ENCODE assay signal across 20 cellular contexts in genomic region chr17:72677714-72678390, GRCh38.
DNase-seq lines count a peak whose midpoint lies in the region; ATAC-seq and TF ChIP-seq lines count a peak whose summit lies in the region.
"Had no signal": no experiment of that assay in that cellular context is flagged by ENCODE, and none has a peak within 500 bp of the region (broad histone marks: within the 10 kb centered on the region; RNA-seq: fewer than 3 reads in every experiment).

No MANE protein-coding gene starts in this region.

- in situ Hi-C loops in Panc1 (cut with HindIII; ENCODE audit: low pct_unique_long_range_greater_than_20kb, low sequenced_read_pairs), result no loop called here

- TF ChIP-seq CTCF in Panc1 (IDR thresholded peaks at IDR 0.05) (no peak), fibroblast of villous mesenchyme (IDR thresholded peaks at IDR 0.05; ENCODE audit: insufficient read depth, low read depth, low read length) (no peak)

- DNase-seq in EL (peak; percentile 66), Panc1 (ENCODE audit: low read depth, low spot score) (no peak), fibroblast of villous mesenchyme (ENCODE audit: low read depth) (peak; percentile 82), posterior vena cava (ENCODE audit: low spot score) (peak; percentile 34), NCI-H748 treated with DMSO at 0.1 percent for 48 hours (lab: John Stamatoyannopoulos, UW) (no peak), T1000 (lab: John Stamatoyannopoulos, UW) (no peak)
- DNase-seq: activated CD4-positive, CD25-positive, alpha-beta regulatory T cell; activated CD8-positive, alpha-beta T cell treated with anti-CD3 and anti-CD28 coated beads for 36 hours; activated naive CD4-positive, alpha-beta T cell treated with anti-CD3 and anti-CD28 coated beads, Interleukin-2, amount 10 ng/mL, durations not matched to agents 7 days and 5 days; activated T-cell treated with anti-CD3 and anti-CD28 coated beads, Interleukin-2, amount 50 U/mL, for 1 hour; effector memory CD8-positive, alpha-beta T cell; NCI-H1694; NCI-H2227 treated with DMSO at 0.1 percent for 48 hours; retina; upper lobe of right lung had no signal

- peak overlapping the region; percentile 70 for H3K27ac ChIP-seq in Panc1 (ENCODE audit: low read length)
- H3K27ac ChIP-seq: ascending aorta, SJSA1, upper lobe of right lung had no signal

- H3K4me1 ChIP-seq in Panc1 (ENCODE audit: control insufficient read depth, insufficient read depth, low read length), result peaks cover 24% of the 10 kb centered on the region
- H3K4me1 ChIP-seq: ascending aorta, upper lobe of right lung had no signal

- no peaks in the 10 kb centered on the region for H3K36me3 ChIP-seq in Panc1 (ENCODE audit: control insufficient read depth, insufficient read depth, low read length)
- H3K36me3 ChIP-seq: ascending aorta, SJSA1, upper lobe of right lung had no signal

- CTCF ChIA-PET in Panc1 (lab: Charles Lee), result no interaction called here

- H3K9me3 ChIP-seq in Panc1 (ENCODE audit: control insufficient read depth, insufficient read depth, low read depth, low read length), result no peaks in the 10 kb centered on the region
- H3K9me3 ChIP-seq: ascending aorta, SJSA1, upper lobe of right lung had no signal

- POLR2A ChIA-PET in Panc1 (lab: Charles Lee), result no interaction called here

- no peak overlapping the region for H3K4me3 ChIP-seq in Panc1 (ENCODE audit: low read depth in 2 of 2, low read length in 2 of 2)
- H3K4me3 ChIP-seq in fibroblast of villous mesenchyme (ENCODE audit: low read depth, low read length), result no peak overlapping the region
- H3K4me3 ChIP-seq: ascending aorta, K562, SJSA1, upper lobe of right lung had no signal

- ATAC-seq in Panc1, result 0 out of 2 replicates have a peak, but pooled peaks have one; percentile 20
- ATAC-seq in GM18867 (IDR thresholded peaks at IDR 0.05; ENCODE audit: unreplicated experiment), result no peak
- ATAC-seq in HG03460 (IDR thresholded peaks at IDR 0.05; ENCODE audit: unreplicated experiment), result no peak
- ATAC-seq: activated CD8-positive, alpha-beta T cell treated with anti-CD3 and anti-CD28 coated beads for 36 hours; effector memory CD8-positive, alpha-beta T cell; K562; upper lobe of right lung had no signal

- no peaks in the 10 kb centered on the region for H3K27me3 ChIP-seq in Panc1 (ENCODE audit: control insufficient read depth, insufficient read depth, low read length)
- H3K27me3 ChIP-seq: ascending aorta, SJSA1, upper lobe of right lung had no signal

- intact Hi-C loops in Panc1 (cut with micrococcal nuclease; ENCODE audit: unreplicated experiment), result no loop called here
- intact Hi-C loops in posterior vena cava (cut with DNase I), result no loop called here

- BruUV-seq in Panc1 (replicated peaks; lab: Mats Ljungman, UMichigan), result no TSS peak

Comparison
In these comparisons a context has a peak if more than half of its experiments do, and no peak if none do; other contexts are left out.
1. DNase-seq: peak in EL (single experiment), fibroblast of villous mesenchyme (single experiment) and posterior vena cava (single experiment); none in Panc1 (single experiment), NCI-H748 treated with DMSO at 0.1 percent for 48 hours (single experiment) and T1000 (single experiment).